19 cellular contexts compared by ENCODE assay signal in the genomic region with DNA sequence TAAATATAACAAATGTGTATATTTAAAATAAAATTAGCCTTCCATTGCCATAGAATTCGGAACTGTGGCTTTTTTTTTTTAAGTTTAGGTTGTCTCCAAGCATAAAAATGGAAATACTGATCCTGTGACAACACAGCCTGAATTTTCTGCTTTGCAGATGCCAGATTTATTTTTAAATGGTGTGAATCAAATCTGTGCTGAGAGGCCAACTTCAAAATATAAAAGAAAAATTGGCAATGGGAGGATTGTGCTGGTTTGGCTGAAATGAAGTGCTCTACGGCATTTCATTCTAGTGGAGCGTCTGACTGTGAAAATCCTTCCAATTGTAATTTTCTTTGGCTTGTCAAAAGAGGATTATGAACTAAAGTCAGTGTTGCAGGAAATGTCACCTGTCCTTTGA.
"Had no signal": no experiment of that assay in that cellular context is flagged by ENCODE, and none has a peak within 500 bp of the region (broad histone marks: within the 10 kb centered on the region; RNA-seq: fewer than 3 reads in every experiment).

No MANE protein-coding gene starts in this region.

- ATAC-seq: left ventricle myocardium superior had no signal

- H3K79me2 ChIP-seq: hepatocyte had no signal

- H3K36me3 ChIP-seq: sigmoid colon, tibial nerve had no signal

- DNase-seq: activated CD4-positive, alpha-beta T cell treated with anti-CD3 and anti-CD28 coated beads for 1 hour; activated CD4-positive, alpha-beta T cell treated with anti-CD3 and anti-CD28 coated beads, Interleukin-2, amount 50 U/mL, for 1 hour; activated naive CD4-positive, alpha-beta T cell treated with anti-CD3 and anti-CD28 coated beads for 36 hours; activated naive CD8-positive, alpha-beta T cell treated with anti-CD3 and anti-CD28 coated beads, Interleukin-2, amount 10 ng/mL, durations not matched to agents 7 days and 5 days; activated T-cell treated with anti-CD3 and anti-CD28 coated beads, Interleukin-2, amount 50 U/mL, for 24 hours; amniotic stem cell; immature natural killer cell; kidney glomerular epithelial cell; left ventricle myocardium superior; mammary epithelial cell; naive B cell; nucleus accumbens; sigmoid colon; stimulated activated CD4-positive, alpha-beta T cell treated with anti-CD3 and anti-CD28 coated beads, Interleukin-4, amount 100 ng/mL, for 1 hour; stimulated activated naive CD4-positive, alpha-beta T cell treated with Interleukin-2 at 50 U/mL for 16 hours; T-helper 1 cell had no signal

- H3K4me2 ChIP-seq: hepatocyte had no signal

- H3K4me3 ChIP-seq: hepatocyte, sigmoid colon, tibial nerve had no signal

- H3K9me3 ChIP-seq: sigmoid colon, tibial nerve had no signal

- H3K4me1 ChIP-seq: sigmoid colon, tibial nerve had no signal

- H3K27ac ChIP-seq: epithelial cell of prostate, hepatocyte, sigmoid colon, tibial nerve had no signal

- H2AFZ ChIP-seq: hepatocyte had no signal

- H3K27me3 ChIP-seq: hepatocyte, sigmoid colon, tibial nerve had no signal
